In genomic region chr2:85902496-85902895, GRCh38 we compare ENCODE assay signal across 15 cellular contexts. TPM values are rescaled to one million over a fixed set of nuclear protein-coding genes. Genes with fewer than 3 reads are reported as not detected.
DNase-seq lines count a peak whose midpoint lies in the region; ATAC-seq and TF ChIP-seq lines count a peak whose summit lies in the region.
"Had no signal": no experiment of that assay in that cellular context is flagged by ENCODE, and none has a peak within 500 bp of the region (broad histone marks: within the 10 kb centered on the region; RNA-seq: fewer than 3 reads in every experiment).

No MANE protein-coding gene starts in this region.

- no peak for TF ChIP-seq EP300 in SK-N-SH (IDR thresholded peaks at IDR 0.05; ENCODE audit: borderline replicate concordance in 1 of 2, low read depth in 1 of 2, low read length in 1 of 2)

- H3K79me2 ChIP-seq in SK-N-SH (ENCODE audit: insufficient read depth), result no peaks in the 10 kb centered on the region

- H3K9me2 ChIP-seq in SK-N-SH, result no peaks in the 10 kb centered on the region

- H3K9me3 ChIP-seq in SK-N-SH, result peaks cover 4% of the 10 kb centered on the region; the same call in 1 of the 2 replicates
- H3K9me3 ChIP-seq: adrenal gland, testis had no signal

- no peaks in the 10 kb centered on the region for H3K27me3 ChIP-seq in SK-N-SH (ENCODE audit: insufficient read depth)
- H3K27me3 ChIP-seq: adrenal gland, testis had no signal

- H3K9ac ChIP-seq in SK-N-SH, result no peak overlapping the region

- no peak overlapping the region for H3K4me3 ChIP-seq in SK-N-SH (ENCODE audit: low read depth in 2 of 2, low read length in 1 of 2)
- H3K4me3 ChIP-seq: adrenal gland, heart right ventricle, testis had no signal

- no peak for TF ChIP-seq RAD21 in SK-N-SH (IDR thresholded peaks at IDR 0.05; ENCODE audit: low read length)

- H3K4me2 ChIP-seq in SK-N-SH, result no peak overlapping the region

- no peaks in the 10 kb centered on the region for H4K20me1 ChIP-seq in SK-N-SH (ENCODE audit: insufficient read depth)

- DNase-seq in SK-N-SH (no peak), cerebellum (ENCODE audit: low spot score) (peak; percentile 22), kidney tubule cell (ENCODE audit: low spot score) (peak; percentile 89)
- DNase-seq: activated CD4-positive, alpha-beta T cell treated with anti-CD3 and anti-CD28 coated beads for 1 hour; adrenal gland; heart right ventricle; NCI-H1092 treated with DMSO at 0.1 percent for 48 hours; testis had no signal

- H3K27ac ChIP-seq in SK-N-SH (ENCODE audit: low read depth in 2 of 2, low read length in 1 of 2), result peak overlapping the region in 1 of 2 experiments; percentile 39; a peak in 2 of 4 replicates
- peak overlapping the region; percentile 97 for H3K27ac ChIP-seq in temporal lobe (ENCODE audit: low read depth, low read length)
- H3K27ac ChIP-seq: 22Rv1, adrenal gland, heart right ventricle, testis had no signal

- H2AFZ ChIP-seq in SK-N-SH (ENCODE audit: low read depth), result no peak overlapping the region

- ATAC-seq in SK-N-SH treated with all-trans-retinoic acid at 6 μM for 48 hours (peak; percentile 73), HG03196 (IDR thresholded peaks at IDR 0.05; ENCODE audit: unreplicated experiment) (no peak), GM19452 (IDR thresholded peaks at IDR 0.05; ENCODE audit: unreplicated experiment) (no peak), GM19467 (IDR thresholded peaks at IDR 0.05; ENCODE audit: unreplicated experiment) (no peak)
- ATAC-seq: heart right ventricle, left lobe of liver had no signal

- WGBS in SK-N-SH (ENCODE audit: low lambda C conversion rate), result 22% methylated on average over 2 of the region's 2 CpGs

- H3K36me3 ChIP-seq in SK-N-SH (replicated peaks in 1 of 2; ENCODE audit: control insufficient read depth in 1 of 2, insufficient read depth in 2 of 2, low read length in 1 of 2), result no peaks in the 10 kb centered on the region
- H3K36me3 ChIP-seq: adrenal gland, heart right ventricle had no signal

- no peaks in the 10 kb centered on the region for H3K4me1 ChIP-seq in SK-N-SH (ENCODE audit: control insufficient read depth in 1 of 2, insufficient read depth in 2 of 2, low read depth in 1 of 2, low read length in 1 of 2)

- CTCF ChIA-PET in SK-N-SH (lab: Yijun Ruan, JAX), result interaction anchor here (0.6 to 7.5 kb wide), 3 partner anchors 13 to 88 kb away, joined by 3 to 46 read pairs (median 3); partner anchors contain the start of gene ST3GAL5

- POLR2A ChIA-PET in SK-N-SH (lab: Yijun Ruan, JAX), result no interaction called here

- TF ChIP-seq CTCF in SK-N-SH (IDR thresholded peaks at IDR 0.05), result no peak

- no peaks in the 10 kb centered on the region for H3F3A ChIP-seq in SK-N-SH (replicated peaks; ENCODE audit: insufficient read depth)

TF ChIP-seq in SK-N-SH treated with all-trans-retinoic acid at 6 μM for 48 hours, 23 proteins besides CTCF, POLR2A, EP300 and RAD21 (continues in another document):
- TF ChIP-seq PATZ1 (CRISPR knock-in tag; IDR thresholded peaks at IDR 0.05; ENCODE audit: borderline replicate concordance) (no peak), BACH2 (CRISPR knock-in tag; IDR thresholded peaks at IDR 0.05; ENCODE audit: borderline replicate concordance) (no peak), TOX (CRISPR knock-in tag; IDR thresholded peaks at IDR 0.05; ENCODE audit: borderline replicate concordance) (no peak), ZNF70 (CRISPR knock-in tag; IDR thresholded peaks at IDR 0.05) (no peak), TCF4 (CRISPR knock-in tag; IDR thresholded peaks at IDR 0.05; ENCODE audit: borderline replicate concordance) (no peak), ZNF565 (CRISPR knock-in tag; conservative IDR thresholded peaks at IDR 0.05; ENCODE audit: low read depth) (no peak), CSRNP3 (CRISPR knock-in tag; IDR thresholded peaks at IDR 0.05) (no peak), ZFP3 (CRISPR knock-in tag; IDR thresholded peaks at IDR 0.05) (no peak), PPARA (CRISPR knock-in tag; IDR thresholded peaks at IDR 0.05; ENCODE audit: borderline replicate concordance) (no peak), RARB (CRISPR knock-in tag; IDR thresholded peaks at IDR 0.05) (no peak), ZFP30 (CRISPR knock-in tag; IDR thresholded peaks at IDR 0.05) (no peak), ZC3H10 (CRISPR knock-in tag; IDR thresholded peaks at IDR 0.05) (no peak), ESRRG (CRISPR knock-in tag; IDR thresholded peaks at IDR 0.05) (no peak)

TF ChIP-seq in SK-N-SH, 30 proteins besides CTCF, POLR2A, EP300 and RAD21 (continues in another document):
- TF ChIP-seq GATA2 (CRISPR knock-in tag; IDR thresholded peaks at IDR 0.05) (no peak), TAF1 (IDR thresholded peaks at IDR 0.05; ENCODE audit: borderline replicate concordance, low read depth, low read length) (no peak), MXI1 (IDR thresholded peaks at IDR 0.05; ENCODE audit: low read depth, low read length) (no peak), USF2 (IDR thresholded peaks at IDR 0.05; ENCODE audit: borderline replicate concordance, low read depth, low read length) (no peak), GABPA (IDR thresholded peaks at IDR 0.05; ENCODE audit: low read depth) (no peak), CHD2 (IDR thresholded peaks at IDR 0.05; ENCODE audit: low read length, partially characterized antibody) (no peak), ELF1 (IDR thresholded peaks at IDR 0.05) (no peak), YY1 (IDR thresholded peaks at IDR 0.05; ENCODE audit: low read depth) (no peak), RFX5 (IDR thresholded peaks at IDR 0.05; ENCODE audit: low read length) (no peak), REST (IDR thresholded peaks at IDR 0.05; ENCODE audit: low read depth, low read length) (no peak), TCF12 (IDR thresholded peaks at IDR 0.05) (no peak), NFIC (IDR thresholded peaks at IDR 0.05; ENCODE audit: borderline replicate concordance) (no peak), NRF1 (IDR thresholded peaks at IDR 0.05; ENCODE audit: low read depth, low read length) (no peak), FOXM1 (IDR thresholded peaks at IDR 0.05; ENCODE audit: low read depth) (no peak), IRF3 (IDR thresholded peaks at IDR 0.05; ENCODE audit: low read depth, low read length) (no peak), ZBTB33 (IDR thresholded peaks at IDR 0.05; ENCODE audit: borderline replicate concordance, low read depth) (no peak)

RNA-seq across cellular contexts. Expression of gene ST3GAL5, which starts 13.7 kb away (rescaled TPM):
- 37.6 and 55.7 TPM in 2 replicates for polyA plus RNA-seq in SK-N-SH (2012; rRNA removed)
- 55.0 and 61.9 TPM in 2 replicates for polyA plus RNA-seq in SK-N-SH (2012; cell fraction: cytosol; rRNA removed)
- polyA plus RNA-seq in SK-N-SH (2012; cell fraction: nucleus; rRNA removed), result 46.2 and 62.7 TPM in 2 replicates
- total RNA-seq in cerebellum (61.9 TPM), temporal lobe (26.6 TPM)
